ENCODE assay signal across 9 cellular contexts in the genomic region with DNA sequence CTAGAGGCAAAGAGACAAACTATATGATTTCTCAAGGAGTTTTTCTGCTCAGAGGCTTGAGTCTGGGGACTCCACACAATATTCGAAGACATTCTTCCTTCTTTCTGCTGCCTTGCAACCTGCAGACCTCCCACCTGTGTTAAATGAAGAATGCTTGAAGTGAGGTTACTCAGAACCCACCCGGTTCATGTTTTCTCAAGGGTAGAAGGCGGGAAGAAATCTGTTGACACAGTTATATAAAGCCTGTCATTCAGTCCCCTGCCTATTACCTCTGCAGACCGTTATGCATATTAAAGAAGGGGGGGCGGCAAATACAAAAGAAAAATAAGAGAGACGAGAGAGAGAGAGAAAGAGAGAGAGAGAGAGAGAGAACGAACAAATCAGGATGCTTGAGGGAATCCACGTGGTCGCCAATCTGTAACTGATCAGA. TPM values are rescaled to one million over a fixed set of nuclear protein-coding genes. Genes with fewer than 3 reads are reported as not detected.
A peak's percentile ranks its signal among the peaks of the same experiment; 100 is the strongest.
DNase-seq lines count a peak whose midpoint lies in the region; ATAC-seq, FAIRE-seq and TF ChIP-seq lines count a peak whose summit lies in the region.
"Had no signal": no experiment of that assay in that cellular context is flagged by ENCODE, and none has a peak within 500 bp of the region (broad histone marks: within the 10 kb centered on the region; RNA-seq: fewer than 3 reads in every experiment).

No MANE protein-coding gene starts in this region.

- peaks cover 22% of the 10 kb centered on the region for H3K4me1 Mint-ChIP-seq in activated T-helper 2 cell treated with anti-CD3 and anti-CD28 coated beads, Interferon-gamma antibody, Interleukin-2, Interleukin-4, amounts not matched to agents 10 μg/mL and 5 μg/mL and 100 μg/mL, durations not matched to agents 14 hours and 24 hours and 36 hours (ENCODE audit: low read depth)

- DNase-seq in A673 (ENCODE audit: low spot score) (no peak), HCEC 1CT (peak; percentile 41), kidney (no peak), upper lobe of left lung (no peak), NCI-H1930 (lab: John Stamatoyannopoulos, UW) (no peak)
- DNase-seq in activated T-helper 2 cell treated with anti-CD3 and anti-CD28 coated beads, Interferon-gamma antibody, Interleukin-2, Interleukin-4, amounts not matched to agents 10 μg/mL and 5 μg/mL and 100 μg/mL, durations not matched to agents 14 hours and 24 hours and 36 hours (ENCODE audit: low spot score), result no peak
- DNase-seq in activated effector memory CD4-positive, alpha-beta T cell treated with Interleukin-2 at 50 U/mL for 16 hours, result no peak

- H3K36me3 ChIP-seq in A673 (ENCODE audit: insufficient read depth, low read length, poor library complexity, severe bottlenecking) (peaks cover 3% of the 10 kb centered on the region), kidney (ENCODE audit: control insufficient read depth in 1 of 2, insufficient read depth in 2 of 2, low read length in 2 of 2) (no peaks in the 10 kb centered on the region), upper lobe of left lung (no peaks in the 10 kb centered on the region)

- ATAC-seq in upper lobe of left lung (ENCODE audit: low FRiP score in 2 of 2), result no peak
- no peak for ATAC-seq in GM18873 (IDR thresholded peaks at IDR 0.05; ENCODE audit: low FRiP score, unreplicated experiment)

- TF ChIP-seq POLR2A in upper lobe of left lung (IDR thresholded peaks at IDR 0.05), result no peak

- no peak for FAIRE-seq in kidney (lab: Jason Lieb, UNC)

- H3K4me3 ChIP-seq in A673 (ENCODE audit: low read depth, low read length, poor library complexity, severe bottlenecking) (peak overlapping the region; percentile 93), kidney (ENCODE audit: low read length in 2 of 2) (peak overlapping the region; percentile 88 to 90), upper lobe of left lung (peak overlapping the region in 3 of 4 donors; percentile 81 to 99 (median 94))

- no peaks in the 10 kb centered on the region for H3K27me3 ChIP-seq in A673 (replicated peaks; ENCODE audit: insufficient read depth, low read depth, low read length, poor library complexity)
- H3K27me3 ChIP-seq in upper lobe of left lung, result peaks cover 0 to 4% (median 2%) of the 10 kb centered on the region in 4 donors

- intact Hi-C loops in A673 (cut with micrococcal nuclease; ENCODE audit: unreplicated experiment), result no loop called here
- intact Hi-C loops in activated T-helper 2 cell treated with anti-CD3 and anti-CD28 coated beads, Interferon-gamma antibody, Interleukin-2, Interleukin-4, amounts not matched to agents 10 μg/mL and 5 μg/mL and 100 μg/mL, durations not matched to agents 14 hours and 24 hours and 36 hours (cut with micrococcal nuclease), result loop anchor here (1.0 kb wide), 1 partner anchor 54 kb away; no protein-coding TSS in a partner anchor
- intact Hi-C loops in kidney (cut with DNase I), result no loop called here

- no peak overlapping the region for H3K9ac ChIP-seq in kidney (ENCODE audit: low read length in 2 of 2)

- no peaks in the 10 kb centered on the region for H3K36me3 Mint-ChIP-seq in activated T-helper 2 cell treated with anti-CD3 and anti-CD28 coated beads, Interferon-gamma antibody, Interleukin-2, Interleukin-4, amounts not matched to agents 10 μg/mL and 5 μg/mL and 100 μg/mL, durations not matched to agents 14 hours and 24 hours and 36 hours (ENCODE audit: low read depth)

- no peak; the same call in 1 of the 2 replicates for TF ChIP-seq CTCF in A673 (conservative IDR thresholded peaks at IDR 0.05; ENCODE audit: low read depth, low read length)
- no peak for TF ChIP-seq CTCF in kidney (IDR thresholded peaks at IDR 0.05; ENCODE audit: borderline replicate concordance, extremely low read depth, insufficient read depth)
- no peak for TF ChIP-seq CTCF in upper lobe of left lung (IDR thresholded peaks at IDR 0.05)

- H3K27ac ChIP-seq in A673 (ENCODE audit: low read depth, low read length, poor library complexity, severe bottlenecking) (peak overlapping the region; percentile 87), kidney (ENCODE audit: low read depth in 2 of 2, low read length in 2 of 2) (no peak overlapping the region), upper lobe of left lung (no peak overlapping the region)
- H3K27ac ChIP-seq: epithelial cell of prostate had no signal

- H3K27me3 Mint-ChIP-seq in activated T-helper 2 cell treated with anti-CD3 and anti-CD28 coated beads, Interferon-gamma antibody, Interleukin-2, Interleukin-4, amounts not matched to agents 10 μg/mL and 5 μg/mL and 100 μg/mL, durations not matched to agents 14 hours and 24 hours and 36 hours (ENCODE audit: low read depth), result peaks cover 10% of the 10 kb centered on the region

- H3K4me1 ChIP-seq in A673 (ENCODE audit: insufficient read depth, low read length, poor library complexity, severe bottlenecking) (peaks cover 25% of the 10 kb centered on the region), kidney (ENCODE audit: control insufficient read depth in 1 of 2, insufficient read depth in 1 of 2, low read depth in 1 of 2, low read length in 2 of 2) (peaks cover 5 to 15% of the 10 kb centered on the region in 2 donors), upper lobe of left lung (peaks cover 21 to 34% (median 28%) of the 10 kb centered on the region in 4 donors)

- 3 to 5% methylated on average over 9 of the region's 9 CpGs for WGBS in upper lobe of left lung, 2 donors

- no peak for TF ChIP-seq EP300 in upper lobe of left lung (IDR thresholded peaks at IDR 0.05)

- POLR2A ChIA-PET in A673 (lab: Charles Lee; ENCODE audit: low non-redundant PET), result no interaction called here

- no peaks in the 10 kb centered on the region for H3K9me3 Mint-ChIP-seq in activated T-helper 2 cell treated with anti-CD3 and anti-CD28 coated beads, Interferon-gamma antibody, Interleukin-2, Interleukin-4, amounts not matched to agents 10 μg/mL and 5 μg/mL and 100 μg/mL, durations not matched to agents 14 hours and 24 hours and 36 hours

- no TSS peak for BruUV-seq in A673 (replicated peaks; lab: Mats Ljungman, UMichigan)

- peak overlapping the region; percentile 83 for H3K27ac Mint-ChIP-seq in activated T-helper 2 cell treated with anti-CD3 and anti-CD28 coated beads, Interferon-gamma antibody, Interleukin-2, Interleukin-4, amounts not matched to agents 10 μg/mL and 5 μg/mL and 100 μg/mL, durations not matched to agents 14 hours and 24 hours and 36 hours

- H3K9me3 ChIP-seq in A673 (ENCODE audit: low read depth, low read length, poor library complexity, severe bottlenecking), result no peaks in the 10 kb centered on the region
- H3K9me3 ChIP-seq in kidney (ENCODE audit: control insufficient read depth in 1 of 2, low read length in 2 of 2), result no peaks in the 10 kb centered on the region
- no peaks in the 10 kb centered on the region for H3K9me3 ChIP-seq in upper lobe of left lung

- peak overlapping the region; percentile 92 for H3K4me3 Mint-ChIP-seq in activated T-helper 2 cell treated with anti-CD3 and anti-CD28 coated beads, Interferon-gamma antibody, Interleukin-2, Interleukin-4, amounts not matched to agents 10 μg/mL and 5 μg/mL and 100 μg/mL, durations not matched to agents 14 hours and 24 hours and 36 hours (ENCODE audit: low read depth)

- CTCF ChIA-PET in A673 (lab: Charles Lee), result no interaction called here

RNA-seq across cellular contexts. Expression of gene KMT2A, which starts 2.2 kb away (rescaled TPM):
- total RNA-seq in A673 (2021) (116 and 121 TPM in 2 replicates), kidney (85.1 TPM), upper lobe of left lung (10 to 100 TPM; 42.0 to 97.1 (median 58.4) TPM)
- 61.6 and 64.2 TPM in 2 replicates for total RNA-seq in activated T-helper 2 cell treated with anti-CD3 and anti-CD28 coated beads, Interferon-gamma antibody, Interleukin-2, Interleukin-4, amounts not matched to agents 10 μg/mL and 5 μg/mL and 100 μg/mL, durations not matched to agents 14 hours and 24 hours and 36 hours
- polyA plus RNA-seq in kidney (ENCODE audit: insufficient read depth, low read depth, low replicate concordance), result 5.6 TPM

RNA-seq across cellular contexts. Expression of gene ATP5MG, which starts 32.7 kb away (rescaled TPM):
- 303 and 334 TPM in 2 replicates for total RNA-seq in A673 (2021)
- 237 and 266 TPM in 2 replicates for total RNA-seq in activated T-helper 2 cell treated with anti-CD3 and anti-CD28 coated beads, Interferon-gamma antibody, Interleukin-2, Interleukin-4, amounts not matched to agents 10 μg/mL and 5 μg/mL and 100 μg/mL, durations not matched to agents 14 hours and 24 hours and 36 hours
- 173 TPM for total RNA-seq in kidney
- 811 TPM for polyA plus RNA-seq in kidney (ENCODE audit: insufficient read depth, low read depth, low replicate concordance)
- 100 to 1,000 TPM in 2 of 6 donors, 10 to 100 TPM in 4; 22.2 to 178 (median 58.0) TPM for total RNA-seq in upper lobe of left lung
